ENCODE assay signal across 11 cellular contexts in genomic region chr21:37546949-37547614, GRCh38.
DNase-seq lines count a peak whose midpoint lies in the region; ATAC-seq and TF ChIP-seq lines count a peak whose summit lies in the region.
"Had no signal": no experiment of that assay in that cellular context is flagged by ENCODE, and none has a peak within 500 bp of the region (broad histone marks: within the 10 kb centered on the region; RNA-seq: fewer than 3 reads in every experiment).

No MANE protein-coding gene starts in this region.

- no peak overlapping the region for H3K4me3 Mint-ChIP-seq in endodermal cell
- H3K4me3 Mint-ChIP-seq: activated CD4-positive, alpha-beta memory T cell treated with anti-CD3 and anti-CD28 coated beads for 36 hours; neural crest cell had no signal

- H3K27ac ChIP-seq in endodermal cell (ENCODE audit: low read depth, low read length): no peak overlapping the region
- no peak overlapping the region for H3K27ac ChIP-seq in neuronal stem cell (replicated peaks; ENCODE audit: low read length)
- H3K27ac ChIP-seq: breast epithelium had no signal

- no peak for ATAC-seq in GM18909 (IDR thresholded peaks at IDR 0.05; ENCODE audit: poor library complexity, unreplicated experiment)

- no peak overlapping the region for H3K27ac Mint-ChIP-seq in endodermal cell
- H3K27ac Mint-ChIP-seq: activated CD4-positive, alpha-beta memory T cell treated with anti-CD3 and anti-CD28 coated beads for 36 hours had no signal

- H3K4me2 ChIP-seq in neuronal stem cell (ENCODE audit: insufficient read depth, low read length, poor library complexity, severe bottlenecking): no peak overlapping the region

- no peak overlapping the region for H3K14ac ChIP-seq in neuronal stem cell (ENCODE audit: low read length)

- H3K9me3 ChIP-seq in endodermal cell (ENCODE audit: control insufficient read depth, low read length) (peaks cover 10% of the 10 kb centered on the region), neuronal stem cell (replicated peaks in 1 of 2; ENCODE audit: control insufficient read depth in 2 of 2, insufficient read depth in 1 of 2, low read depth in 1 of 2, low read length in 2 of 2) (peaks cover 0 to 3% of the 10 kb centered on the region in 2 donors)

- no peaks in the 10 kb centered on the region for H3K9me3 Mint-ChIP-seq in endodermal cell

- no peak overlapping the region for H2BK15ac ChIP-seq in neuronal stem cell (ENCODE audit: low read length)

- no peak overlapping the region for H4K8ac ChIP-seq in neuronal stem cell (ENCODE audit: low read depth, low read length)

- H3K9ac ChIP-seq in endodermal cell (ENCODE audit: extremely low read depth, low read length, poor library complexity, severe bottlenecking) (no peak overlapping the region), neuronal stem cell (ENCODE audit: low read depth, low read length, poor library complexity) (no peak overlapping the region)

- no peaks in the 10 kb centered on the region for H3K36me3 Mint-ChIP-seq in endodermal cell (ENCODE audit: low read depth)
- H3K36me3 Mint-ChIP-seq: activated CD4-positive, alpha-beta memory T cell treated with anti-CD3 and anti-CD28 coated beads for 36 hours had no signal

- H2BK12ac ChIP-seq in neuronal stem cell (ENCODE audit: low read length): no peak overlapping the region

- H3K4me1 ChIP-seq in endodermal cell (ENCODE audit: control insufficient read depth, insufficient read depth, low read length): no peaks in the 10 kb centered on the region
- peaks cover 0 to 9% of the 10 kb centered on the region in 2 donors for H3K4me1 ChIP-seq in neuronal stem cell (ENCODE audit: control insufficient read depth in 2 of 2, insufficient read depth in 1 of 2, low read depth in 1 of 2, low read length in 2 of 2)

- H2BK120ac ChIP-seq in neuronal stem cell (ENCODE audit: low read depth, low read length): no peak overlapping the region

- DNase-seq in DMS79 treated with DMSO at 0.1 percent for 48 hours (lab: John Stamatoyannopoulos, UW) (peak; percentile 99), KG1 (lab: John Stamatoyannopoulos, UW) (peak; percentile 31), endodermal cell (peak; percentile 51), neuronal stem cell (ENCODE audit: low spot score) (no peak), COLO829 (ENCODE audit: low spot score) (no peak), inferior parietal cortex (ENCODE audit: extremely low spot score) (no peak), NCI-H524 treated with DMSO at 0.1 percent for 48 hours (lab: John Stamatoyannopoulos, UW) (no peak)
- DNase-seq: activated CD4-positive, alpha-beta memory T cell treated with anti-CD3 and anti-CD28 coated beads for 36 hours had no signal

- H3K4ac ChIP-seq in neuronal stem cell (ENCODE audit: low read length): no peak overlapping the region

- H3K4me3 ChIP-seq in endodermal cell (ENCODE audit: low read length) (no peak overlapping the region), neuronal stem cell (ENCODE audit: low read length in 2 of 2) (no peak overlapping the region)
- H3K4me3 ChIP-seq: breast epithelium had no signal

- H2BK5ac ChIP-seq in neuronal stem cell (ENCODE audit: low read length): no peak overlapping the region

- H3K79me1 ChIP-seq in neuronal stem cell (ENCODE audit: low read depth, low read length): no peaks in the 10 kb centered on the region

- peaks cover 16% of the 10 kb centered on the region for H3K4me1 Mint-ChIP-seq in endodermal cell

- no peak overlapping the region for H3K23ac ChIP-seq in neuronal stem cell (ENCODE audit: low read depth, low read length, poor library complexity)

- peak overlapping the region; percentile 43 for H2AFZ ChIP-seq in neuronal stem cell (ENCODE audit: low read length)

- H3K27me3 ChIP-seq in endodermal cell (ENCODE audit: control insufficient read depth, insufficient read depth, low read length, poor library complexity, severe bottlenecking) (no peaks in the 10 kb centered on the region), neuronal stem cell (ENCODE audit: control insufficient read depth in 3 of 3, insufficient read depth in 3 of 3, low read depth in 1 of 3, low read length in 3 of 3) (no peaks in the 10 kb centered on the region)
- H3K27me3 ChIP-seq: breast epithelium had no signal

- no peaks in the 10 kb centered on the region for H3K36me3 ChIP-seq in endodermal cell (ENCODE audit: control insufficient read depth, insufficient read depth, low read length)
- no peaks in the 10 kb centered on the region for H3K36me3 ChIP-seq in neuronal stem cell (replicated peaks in 1 of 2; ENCODE audit: control insufficient read depth in 2 of 2, insufficient read depth in 2 of 2, low read length in 2 of 2)
- H3K36me3 ChIP-seq: breast epithelium had no signal

- no peak overlapping the region for H4K91ac ChIP-seq in neuronal stem cell (ENCODE audit: low read depth, low read length, poor library complexity)

- 92 to 96% methylated on average over 19 to 23 of the region's 23 CpGs for WGBS in endodermal cell (ENCODE audit: insufficient coverage in 1 of 2, insufficient read length in 1 of 2), 2 experiments
- WGBS in neuronal stem cell (ENCODE audit: extremely low coverage in 2 of 2, insufficient read length in 2 of 2, insufficient replicate concordance in 1 of 2), 2 donors: no CpG with 5 or more reads among the region's 23 CpGs

- TF ChIP-seq CTCF in endodermal cell (conservative IDR thresholded peaks at IDR 0.05): no peak

- H2AK5ac ChIP-seq in neuronal stem cell (ENCODE audit: low read depth, low read length): no peak overlapping the region

- H3K27me3 Mint-ChIP-seq in endodermal cell (ENCODE audit: insufficient read depth): no peaks in the 10 kb centered on the region

- peak overlapping the region; percentile 39 for H3K18ac ChIP-seq in neuronal stem cell (ENCODE audit: low read length)

Comparison
In these comparisons a context has a peak if more than half of its experiments do, and no peak if none do; other contexts are left out.
1. DNase-seq: peak in DMS79 treated with DMSO at 0.1 percent for 48 hours (single experiment), KG1 (single experiment) and endodermal cell (single experiment); none in neuronal stem cell (single experiment), COLO829 (single experiment), inferior parietal cortex (single experiment) and NCI-H524 treated with DMSO at 0.1 percent for 48 hours (single experiment).